ENCODE assay signal across 17 cellular contexts in the genomic region with DNA sequence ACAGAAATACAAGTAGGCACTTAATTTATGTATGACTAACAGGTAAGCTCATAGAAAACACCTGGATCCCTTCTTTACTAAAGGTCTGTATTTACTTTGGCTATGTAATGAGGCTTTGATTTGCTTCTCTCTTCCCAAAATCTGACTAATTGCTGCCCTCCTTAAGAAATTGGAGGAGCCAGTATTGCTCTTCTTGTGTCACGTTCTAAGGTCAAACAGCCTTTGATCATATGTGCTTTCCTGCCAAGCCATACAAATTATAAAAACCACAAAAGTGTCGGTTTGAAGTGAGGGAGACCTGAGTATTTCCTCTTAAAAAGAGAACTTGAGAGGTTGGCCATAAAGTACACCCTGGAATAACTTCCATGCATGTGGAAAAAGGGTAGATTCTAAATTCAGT.
DNase-seq lines count a peak whose midpoint lies in the region; ATAC-seq lines count a peak whose summit lies in the region.
"Had no signal": no experiment of that assay in that cellular context is flagged by ENCODE, and none has a peak within 500 bp of the region (broad histone marks: within the 10 kb centered on the region; RNA-seq: fewer than 3 reads in every experiment).

No MANE protein-coding gene starts in this region.

- no peak overlapping the region for H3K4me3 Mint-ChIP-seq in natural killer cell treated with Interleukin-12 subunit alpha and Interleukin-12 subunit beta and Interleukin-15 and Interleukin-18, amount 100 ng/mL, for 72 hours
- H3K4me3 Mint-ChIP-seq: activated CD4-positive, alpha-beta memory T cell treated with anti-CD3 and anti-CD28 coated beads for 36 hours; GM23338; T-helper 2 cell treated with Interferon-gamma antibody and Interleukin-4, amounts not matched to agents 5 μg/mL and 100 μg/mL, for 36 hours had no signal

- no peaks in the 10 kb centered on the region for H3K36me3 Mint-ChIP-seq in natural killer cell treated with Interleukin-12 subunit alpha and Interleukin-12 subunit beta and Interleukin-15 and Interleukin-18, amount 100 ng/mL, for 72 hours
- H3K36me3 Mint-ChIP-seq: activated CD4-positive, alpha-beta memory T cell treated with anti-CD3 and anti-CD28 coated beads for 36 hours had no signal

- ATAC-seq in natural killer cell treated with Interleukin-12 subunit alpha and Interleukin-12 subunit beta and Interleukin-15 and Interleukin-18, amount 100 ng/mL, for 72 hours: no peak
- ATAC-seq in HG02588 (IDR thresholded peaks at IDR 0.05; ENCODE audit: unreplicated experiment): no peak
- ATAC-seq in stimulated activated naive CD8-positive, alpha-beta T cell treated with anti-CD3 and anti-CD28 coated beads, Interleukin-15, Interleukin-2, amounts not matched to agents 100 U/mL and 50 U/mL, for 24 hours: no peak
- ATAC-seq: foreskin keratinocyte, GM23338 had no signal

- H3K4me1 Mint-ChIP-seq in natural killer cell treated with Interleukin-12 subunit alpha and Interleukin-12 subunit beta and Interleukin-15 and Interleukin-18, amount 100 ng/mL, for 72 hours (ENCODE audit: low read depth in 2 of 2): no peaks in the 10 kb centered on the region

- peaks cover 2% of the 10 kb centered on the region for H3K9me3 Mint-ChIP-seq in natural killer cell treated with Interleukin-12 subunit alpha and Interleukin-12 subunit beta and Interleukin-15 and Interleukin-18, amount 100 ng/mL, for 72 hours
- H3K9me3 Mint-ChIP-seq: activated CD4-positive, alpha-beta memory T cell treated with anti-CD3 and anti-CD28 coated beads for 36 hours; GM23338; T-helper 2 cell treated with Interferon-gamma antibody and Interleukin-4, amounts not matched to agents 5 μg/mL and 100 μg/mL, for 36 hours had no signal

- DNase-seq in COR-L47 (lab: John Stamatoyannopoulos, UW) (peak; percentile 19), HT1080 (ENCODE audit: low read depth) (peak; percentile 60), NCI-H2196 (lab: John Stamatoyannopoulos, UW; ENCODE audit: unreplicated experiment) (peak; percentile 77), SW480 (ENCODE audit: low spot score) (peak; percentile 5), SKM-1 (lab: John Stamatoyannopoulos, UW; ENCODE audit: unreplicated experiment) (no peak)
- DNase-seq in natural killer cell treated with Interleukin-12 subunit alpha and Interleukin-12 subunit beta and Interleukin-15 and Interleukin-18, amount 100 ng/mL, for 72 hours (ENCODE audit: low spot score): no peak
- no peak for DNase-seq in stimulated activated naive CD8-positive, alpha-beta T cell treated with anti-CD3 and anti-CD28 coated beads, Interleukin-15, Interleukin-2, amounts not matched to agents 100 U/mL and 50 U/mL, for 24 hours
- DNase-seq: activated CD4-positive, alpha-beta memory T cell treated with anti-CD3 and anti-CD28 coated beads for 36 hours; activated gamma-delta T cell; caudate nucleus; NCI-H187 treated with DMSO at 0.1 percent for 48 hours; Peyer's patch; trophoblast cell had no signal

- no peak overlapping the region for H3K27ac Mint-ChIP-seq in natural killer cell treated with Interleukin-12 subunit alpha and Interleukin-12 subunit beta and Interleukin-15 and Interleukin-18, amount 100 ng/mL, for 72 hours
- H3K27ac Mint-ChIP-seq: activated CD4-positive, alpha-beta memory T cell treated with anti-CD3 and anti-CD28 coated beads for 36 hours; GM23338; T-helper 2 cell treated with Interferon-gamma antibody and Interleukin-4, amounts not matched to agents 5 μg/mL and 100 μg/mL, for 36 hours had no signal

- H3K27me3 Mint-ChIP-seq in natural killer cell treated with Interleukin-12 subunit alpha and Interleukin-12 subunit beta and Interleukin-15 and Interleukin-18, amount 100 ng/mL, for 72 hours: peaks cover 0 to 6% of the 10 kb centered on the region in 2 donors

Comparison
In these comparisons a context has a peak if more than half of its experiments do, and no peak if none do; other contexts are left out.
1. DNase-seq: peak in COR-L47 (single experiment), HT1080 (single experiment), NCI-H2196 (single experiment) and SW480 (single experiment); none in natural killer cell treated with Interleukin-12 subunit alpha and Interleukin-12 subunit beta and Interleukin-15 and Interleukin-18, amount 100 ng/mL, for 72 hours (single experiment), SKM-1 (single experiment) and stimulated activated naive CD8-positive, alpha-beta T cell treated with anti-CD3 and anti-CD28 coated beads, Interleukin-15, Interleukin-2, amounts not matched to agents 100 U/mL and 50 U/mL, for 24 hours (single experiment).